Comparison of ENCODE assay signal across 8 cellular contexts in the genomic region with DNA sequence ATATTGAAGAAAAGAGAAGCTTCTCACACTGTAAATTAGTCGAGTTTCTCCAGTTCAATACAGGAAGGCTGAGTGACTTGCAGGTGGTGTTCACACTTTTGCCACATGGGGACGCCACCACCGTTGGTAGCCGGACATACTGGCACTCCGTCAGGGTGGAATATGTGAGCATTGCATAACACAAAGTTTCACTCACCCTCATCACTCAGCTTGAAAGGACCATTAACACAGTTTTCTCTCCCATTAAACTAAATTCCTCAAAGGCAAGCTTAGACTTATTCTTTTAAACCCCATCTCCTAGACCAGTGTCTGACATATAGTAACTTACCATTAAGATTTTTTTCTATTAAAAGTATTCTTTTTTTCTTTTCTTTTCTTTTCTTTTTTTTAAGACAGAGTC.
DNase-seq lines count a peak whose midpoint lies in the region; ATAC-seq and TF ChIP-seq lines count a peak whose summit lies in the region.

No MANE protein-coding gene starts in this region.

- CTCF ChIA-PET in WTC11 (lab: Charles Lee): interaction anchor here (0.6 to 8.8 kb wide), 24 partner anchors 8 to 328 kb away, joined by 3 to 98 read pairs (median 4); partner anchors contain the start of gene GADD45A

- H3K4me3 Mint-ChIP-seq in WTC11: no peak overlapping the region
- H3K4me3 Mint-ChIP-seq in effector memory CD8-positive, alpha-beta T cell: no peak overlapping the region

- POLR2A ChIA-PET in WTC11 (lab: Charles Lee): no interaction called here

- H3K36me3 Mint-ChIP-seq in WTC11: no peaks in the 10 kb centered on the region
- H3K36me3 Mint-ChIP-seq in effector memory CD8-positive, alpha-beta T cell (ENCODE audit: insufficient read depth): no peaks in the 10 kb centered on the region

- DNase-seq in A172 (ENCODE audit: low spot score) (peak; percentile 77), NCI-H2029 treated with DMSO at 0.1 percent for 48 hours (lab: John Stamatoyannopoulos, UW) (peak; percentile 35), WTC11 (ENCODE audit: low spot score) (peak; percentile 80), medulla oblongata (ENCODE audit: extremely low spot score) (peak; percentile 71)
- DNase-seq in effector memory CD8-positive, alpha-beta T cell: peak in 2 of 3 experiments; percentile 4 to 33
- DNase-seq in stimulated activated CD8-positive, alpha-beta memory T cell treated with anti-CD3 and anti-CD28 coated beads, Interleukin-7, amount 100 ng/mL, for 48 hours (ENCODE audit: extremely low read depth in 1 of 2, low read depth in 1 of 2): peak; percentile 13 to 25

- no peak overlapping the region for H3K4me3 ChIP-seq in GM12875 (ENCODE audit: low read depth, low read length)

- H3K27ac Mint-ChIP-seq in WTC11: no peak overlapping the region
- H3K27ac Mint-ChIP-seq in effector memory CD8-positive, alpha-beta T cell: no peak overlapping the region

- no peaks in the 10 kb centered on the region; the same call in 1 of the 2 replicates for H3K4me1 Mint-ChIP-seq in WTC11
- H3K4me1 Mint-ChIP-seq in effector memory CD8-positive, alpha-beta T cell (ENCODE audit: low read depth in 2 of 2): peaks cover 0 to 4% of the 10 kb centered on the region in 2 donors

- H3K9me3 Mint-ChIP-seq in WTC11: no peaks in the 10 kb centered on the region
- H3K9me3 Mint-ChIP-seq in effector memory CD8-positive, alpha-beta T cell: no peaks in the 10 kb centered on the region

- peaks cover 6% of the 10 kb centered on the region; the same call in 1 of the 2 replicates for H3K27me3 Mint-ChIP-seq in WTC11 (ENCODE audit: low read depth)
- peaks cover 4 to 18% of the 10 kb centered on the region in 2 donors for H3K27me3 Mint-ChIP-seq in effector memory CD8-positive, alpha-beta T cell

- peak; percentile 72 for ATAC-seq in HG02852 (IDR thresholded peaks at IDR 0.05; ENCODE audit: unreplicated experiment)
- ATAC-seq in WTC11: peak; percentile 80
- ATAC-seq in effector memory CD8-positive, alpha-beta T cell (replicated peaks): no peak

- peak; percentile 92 for TF ChIP-seq CTCF in GM12875 (IDR thresholded peaks at IDR 0.05; ENCODE audit: borderline replicate concordance, insufficient read depth, low read depth, low read length)
- TF ChIP-seq CTCF in WTC11 (IDR thresholded peaks at IDR 0.05): peak; percentile 87

TF ChIP-seq in WTC11, 78 proteins besides CTCF, POLR2A, EP300 and RAD21:
- TF ChIP-seq HMGA2 (CRISPR knock-in tag; IDR thresholded peaks at IDR 0.05) (no peak), GABPB1 (CRISPR knock-in tag; IDR thresholded peaks at IDR 0.05) (peak; percentile 51; the same call in 1 of the 2 replicates), MAX (CRISPR knock-in tag; IDR thresholded peaks at IDR 0.05) (no peak), ZNF263 (CRISPR knock-in tag; IDR thresholded peaks at IDR 0.05; ENCODE audit: low read depth) (no peak), SOX15 (CRISPR knock-in tag; IDR thresholded peaks at IDR 0.05) (no peak), TCF7 (CRISPR knock-in tag; IDR thresholded peaks at IDR 0.05; ENCODE audit: low read depth) (no peak)
- TF ChIP-seq, protein P1, sequence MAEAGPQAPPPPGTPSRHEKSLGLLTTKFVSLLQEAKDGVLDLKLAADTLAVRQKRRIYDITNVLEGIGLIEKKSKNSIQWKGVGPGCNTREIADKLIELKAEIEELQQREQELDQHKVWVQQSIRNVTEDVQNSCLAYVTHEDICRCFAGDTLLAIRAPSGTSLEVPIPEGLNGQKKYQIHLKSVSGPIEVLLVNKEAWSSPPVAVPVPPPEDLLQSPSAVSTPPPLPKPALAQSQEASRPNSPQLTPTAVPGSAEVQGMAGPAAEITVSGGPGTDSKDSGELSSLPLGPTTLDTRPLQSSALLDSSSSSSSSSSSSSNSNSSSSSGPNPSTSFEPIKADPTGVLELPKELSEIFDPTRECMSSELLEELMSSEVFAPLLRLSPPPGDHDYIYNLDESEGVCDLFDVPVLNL (CRISPR knock-in tag; IDR thresholded peaks at IDR 0.05; ENCODE audit: borderline replicate concordance, low read depth): no peak

Comparison
In these comparisons a context has a peak if more than half of its experiments do, and no peak if none do; other contexts are left out.
1. DNase-seq: peak in every context shown above with its lines; median percentile 80 in WTC11; 77 in A172; 71 in medulla oblongata; 35 in NCI-H2029 treated with DMSO at 0.1 percent for 48 hours; 19 in stimulated activated CD8-positive, alpha-beta memory T cell treated with anti-CD3 and anti-CD28 coated beads, Interleukin-7, amount 100 ng/mL, for 48 hours; 18 in effector memory CD8-positive, alpha-beta T cell.